ENCODE assay signal across 1 cellular context in genomic region chr2:196318517-196319377, GRCh38.
TF ChIP-seq lines count a peak whose summit lies in the region.

No MANE protein-coding gene starts in this region.

TF ChIP-seq in GM12878, 131 proteins besides CTCF, POLR2A, EP300 and RAD21 (continued from another document):
- TF ChIP-seq E2F8 (IDR thresholded peaks at IDR 0.05; ENCODE audit: low read depth, partially characterized antibody) (no peak), PKNOX1 (IDR thresholded peaks at IDR 0.05) (no peak), ZBTB4 (CRISPR knock-in tag; IDR thresholded peaks at IDR 0.05) (no peak)
